ENCODE assay signal across 14 cellular contexts in genomic region chr10:131905279-131905595, GRCh38. TPM values are rescaled to one million over a fixed set of nuclear protein-coding genes. Genes with fewer than 3 reads are reported as not detected.
DNase-seq lines count a peak whose midpoint lies in the region; ATAC-seq and TF ChIP-seq lines count a peak whose summit lies in the region.
"Had no signal": no experiment of that assay in that cellular context is flagged by ENCODE, and none has a peak within 500 bp of the region (broad histone marks: within the 10 kb centered on the region; RNA-seq: fewer than 3 reads in every experiment).

No MANE protein-coding gene starts in this region.

- TF ChIP-seq CTCF in NB4 (IDR thresholded peaks at IDR 0.05; ENCODE audit: low read depth, low read length) (no peak), progenitor cell of endocrine pancreas (IDR thresholded peaks at IDR 0.05; ENCODE audit: unreplicated experiment) (no peak)

- H3K36me3 Mint-ChIP-seq in activated T-cell treated with anti-CD3 and anti-CD28 coated beads, Interleukin-2, amount 50 U/mL, for 72 hours (ENCODE audit: insufficient read depth in 2 of 2) = peaks cover 0 to 2% of the 10 kb centered on the region in 2 donors
- peaks cover 49% of the 10 kb centered on the region for H3K36me3 Mint-ChIP-seq in central memory CD8-positive, alpha-beta T cell (ENCODE audit: insufficient read depth)
- peaks cover 2% of the 10 kb centered on the region for H3K36me3 Mint-ChIP-seq in progenitor cell of endocrine pancreas (ENCODE audit: insufficient read depth)

- TF ChIP-seq POLR2A in NB4 (IDR thresholded peaks at IDR 0.05; ENCODE audit: extremely low read depth, insufficient read length) = no peak

- H3K4me3 ChIP-seq in NB4 (ENCODE audit: low read depth, low read length) = peak overlapping the region; percentile 39
- H3K4me3 ChIP-seq: PC-9, tibial nerve had no signal

- H3K4me1 Mint-ChIP-seq in activated T-cell treated with anti-CD3 and anti-CD28 coated beads, Interleukin-2, amount 50 U/mL, for 72 hours (ENCODE audit: low read depth) = peaks cover 79% of the 10 kb centered on the region
- H3K4me1 Mint-ChIP-seq in central memory CD8-positive, alpha-beta T cell = peaks cover 66% of the 10 kb centered on the region
- H3K4me1 Mint-ChIP-seq in progenitor cell of endocrine pancreas (ENCODE audit: low read depth) = peaks cover 38% of the 10 kb centered on the region

- H3K27ac Mint-ChIP-seq in activated T-cell treated with anti-CD3 and anti-CD28 coated beads, Interleukin-2, amount 50 U/mL, for 72 hours = peak overlapping the region; percentile 44
- peak overlapping the region; percentile 91 for H3K27ac Mint-ChIP-seq in central memory CD8-positive, alpha-beta T cell (ENCODE audit: low read depth)
- H3K27ac Mint-ChIP-seq in progenitor cell of endocrine pancreas = peak overlapping the region; percentile 65

- no peak for ATAC-seq in activated T-cell treated with anti-CD3 and anti-CD28 coated beads, Interleukin-2, amount 50 U/mL, for 72 hours (replicated peaks in 1 of 2)
- no peak for ATAC-seq in central memory CD8-positive, alpha-beta T cell (replicated peaks; ENCODE audit: extremely low read depth, poor library complexity, severe bottlenecking)
- ATAC-seq: right cardiac atrium had no signal

- DNase-seq in activated T-cell treated with anti-CD3 and anti-CD28 coated beads, Interleukin-2, amount 50 U/mL, for 72 hours = no peak
- no peak for DNase-seq in activated T-cell treated with anti-CD3 and anti-CD28 coated beads for 4 hours
- DNase-seq in NB4 (ENCODE audit: low read depth) = no peak
- DNase-seq in central memory CD8-positive, alpha-beta T cell (ENCODE audit: low spot score in 2 of 2) = no peak
- no peak for DNase-seq in progenitor cell of endocrine pancreas (ENCODE audit: low spot score, unreplicated experiment)
- DNase-seq in NCI-H146 (lab: John Stamatoyannopoulos, UW) = no peak
- no peak for DNase-seq in NCI-H2107 treated with DMSO at 0.1 percent for 48 hours (lab: John Stamatoyannopoulos, UW; ENCODE audit: unreplicated experiment)
- no peak for DNase-seq in posterior cingulate gyrus
- DNase-seq: activated CD4-positive, CD25-positive, alpha-beta regulatory T cell treated with anti-CD3 and anti-CD28 coated beads, Interleukin-2, amount 50 U/mL, for 72 hours; NCI-H2081 treated with DMSO at 0.1 percent for 48 hours; PC-9; right cardiac atrium; stimulated activated CD4-positive, alpha-beta T cell treated with anti-CD3 and anti-CD28 coated beads, Interleukin-2, amount 100 ng/mL, for 48 hours had no signal

- no peaks in the 10 kb centered on the region for H3K9me3 Mint-ChIP-seq in activated T-cell treated with anti-CD3 and anti-CD28 coated beads, Interleukin-2, amount 50 U/mL, for 72 hours
- no peaks in the 10 kb centered on the region for H3K9me3 Mint-ChIP-seq in central memory CD8-positive, alpha-beta T cell
- no peaks in the 10 kb centered on the region for H3K9me3 Mint-ChIP-seq in progenitor cell of endocrine pancreas (ENCODE audit: low read depth)

- no peaks in the 10 kb centered on the region for H3K27me3 Mint-ChIP-seq in activated T-cell treated with anti-CD3 and anti-CD28 coated beads, Interleukin-2, amount 50 U/mL, for 72 hours (ENCODE audit: low read depth)
- no peaks in the 10 kb centered on the region for H3K27me3 Mint-ChIP-seq in central memory CD8-positive, alpha-beta T cell
- H3K27me3 Mint-ChIP-seq in progenitor cell of endocrine pancreas = no peaks in the 10 kb centered on the region

- peak overlapping the region; percentile 75 to 88 for H3K4me3 Mint-ChIP-seq in activated T-cell treated with anti-CD3 and anti-CD28 coated beads, Interleukin-2, amount 50 U/mL, for 72 hours
- H3K4me3 Mint-ChIP-seq in central memory CD8-positive, alpha-beta T cell = no peak overlapping the region
- H3K4me3 Mint-ChIP-seq in progenitor cell of endocrine pancreas (ENCODE audit: low read depth) = no peak overlapping the region

- intact Hi-C loops in posterior cingulate gyrus (cut with DNase I) = no loop called here

RNA-seq across cellular contexts. Expression of gene PPP2R2D, which starts 4.4 kb away (rescaled TPM):
- total RNA-seq in activated T-cell treated with anti-CD3 and anti-CD28 coated beads, Interleukin-2, amount 50 U/mL, for 72 hours = 10 to 100 TPM; 32.5 to 40.7 TPM
- 41.1 and 43.6 TPM in 2 replicates for total RNA-seq in progenitor cell of endocrine pancreas

Comparison
In these comparisons a context has a peak if more than half of its experiments do, and no peak if none do; other contexts are left out.
1. H3K4me3 Mint-ChIP-seq: peak in activated T-cell treated with anti-CD3 and anti-CD28 coated beads, Interleukin-2, amount 50 U/mL, for 72 hours (2 of 2); none in central memory CD8-positive, alpha-beta T cell (single experiment) and progenitor cell of endocrine pancreas (single experiment).
2. Peak in every context shown above with its lines, with median percentiles within 50 percentile points of each other: H3K27ac Mint-ChIP-seq.